In genomic region chr5:120447706-120448239, GRCh38 we compare ENCODE assay signal across 20 cellular contexts. TPM values are rescaled to one million over a fixed set of nuclear protein-coding genes. Genes with fewer than 3 reads are reported as not detected.
A peak's percentile ranks its signal among the peaks of the same experiment; 100 is the strongest.
DNase-seq lines count a peak whose midpoint lies in the region; ATAC-seq, FAIRE-seq and TF ChIP-seq lines count a peak whose summit lies in the region.
"Had no signal": no experiment of that assay in that cellular context is flagged by ENCODE, and none has a peak within 500 bp of the region (broad histone marks: within the 10 kb centered on the region; RNA-seq: fewer than 3 reads in every experiment).

No MANE protein-coding gene starts in this region.

- ATAC-seq in HCT116 (peak; percentile 62), foreskin keratinocyte (peak; percentile 67), psoas muscle (no peak)
- ATAC-seq: activated T-helper 17 cell treated with anti-CD3 and anti-CD28 coated beads, Interleukin-2, amount 50 U/mL, for 72 hours; gastrocnemius medialis; natural killer cell treated with Interleukin-12 subunit alpha and Interleukin-12 subunit beta and Interleukin-15 and Interleukin-18, amount 100 ng/mL, for 72 hours; Panc1 had no signal

- H3K4me3 ChIP-seq in ACC112 (ENCODE audit: low read depth, low read length) (no peak overlapping the region), HCT116 (replicated peaks in 1 of 2; ENCODE audit: low read depth in 1 of 2, low read length in 2 of 2) (no peak overlapping the region), SJSA1 (no peak overlapping the region), psoas muscle (no peak overlapping the region), OCI-LY7 (ENCODE audit: low read depth, low read length, poor library complexity, severe bottlenecking) (no peak overlapping the region)
- H3K4me3 ChIP-seq: gastrocnemius medialis, uterus had no signal

- no peak for FAIRE-seq in GM12892 (lab: Jason Lieb, UNC)
- FAIRE-seq: colon had no signal

- H3K36me3 ChIP-seq in ACC112 (ENCODE audit: insufficient read depth, low read length) (no peaks in the 10 kb centered on the region), HCT116 (ENCODE audit: control insufficient read depth in 1 of 2, insufficient read depth in 2 of 2, low read length in 2 of 2) (no peaks in the 10 kb centered on the region), SJSA1 (no peaks in the 10 kb centered on the region), psoas muscle (ENCODE audit: insufficient read depth in 1 of 2, low read depth in 1 of 2) (no peaks in the 10 kb centered on the region), OCI-LY7 (ENCODE audit: insufficient read depth, low read length) (no peaks in the 10 kb centered on the region)
- H3K36me3 ChIP-seq: gastrocnemius medialis, uterus had no signal

- H3K27me3 ChIP-seq in ACC112 (ENCODE audit: insufficient read depth, low read length) (no peaks in the 10 kb centered on the region), HCT116 (ENCODE audit: insufficient read depth, low read length) (no peaks in the 10 kb centered on the region), SJSA1 (replicated peaks) (no peaks in the 10 kb centered on the region), foreskin keratinocyte (no peaks in the 10 kb centered on the region), psoas muscle (ENCODE audit: insufficient read depth in 3 of 3, low read length in 2 of 3) (no peaks in the 10 kb centered on the region)
- H3K27me3 ChIP-seq: gastrocnemius medialis, uterus had no signal

- H3K79me2 ChIP-seq in ACC112 (ENCODE audit: control insufficient read depth, insufficient read depth, low read length, unreplicated experiment) (no peaks in the 10 kb centered on the region), HCT116 (ENCODE audit: insufficient read depth, low read length) (no peaks in the 10 kb centered on the region), OCI-LY7 (ENCODE audit: insufficient read depth, low read depth, low read length) (no peaks in the 10 kb centered on the region)

- TF ChIP-seq CTCF in HCT116 (IDR thresholded peaks at IDR 0.05 in 2 of 3, conservative IDR thresholded peaks at IDR 0.05 in 1 of 3; ENCODE audit: borderline replicate concordance in 1 of 3, insufficient read depth in 1 of 3, low read depth in 2 of 3, low read length in 2 of 3) (0 out of 6 replicates have a peak, but pooled peaks of 1 of the 3 experiments have one; percentile 1), foreskin keratinocyte (conservative IDR thresholded peaks at IDR 0.05) (peak; percentile 25), psoas muscle (IDR thresholded peaks at IDR 0.05) (no peak), OCI-LY7 (conservative IDR thresholded peaks at IDR 0.05; ENCODE audit: low read length) (no peak)

- no peaks in the 10 kb centered on the region for H3K9me3 ChIP-seq in HCT116 (ENCODE audit: control insufficient read depth in 1 of 2, insufficient read depth in 1 of 2, low read depth in 1 of 2, low read length in 2 of 2)
- H3K9me3 ChIP-seq in SJSA1 (replicated peaks) = no peaks in the 10 kb centered on the region
- H3K9me3 ChIP-seq in psoas muscle = no peaks in the 10 kb centered on the region
- no peaks in the 10 kb centered on the region for H3K9me3 ChIP-seq in OCI-LY7 (ENCODE audit: low read length)
- H3K9me3 ChIP-seq: gastrocnemius medialis, uterus had no signal

- intact Hi-C loops in HCT116 (cut with micrococcal nuclease) (no loop called here), psoas muscle (cut with DNase I) (no loop called here), OCI-LY7 (cut with micrococcal nuclease; ENCODE audit: unreplicated experiment) (no loop called here)

- WGBS in psoas muscle, 3 donors = 55 to 73% (median 58%) methylated on average over 1 of the region's 1 CpG

- no peak for TF ChIP-seq RAD21 in HCT116 (IDR thresholded peaks at IDR 0.05; ENCODE audit: low read depth)

- RAD21 ChIA-PET in HCT116 (lab: Charles Lee; ENCODE audit: low non-redundant PET in 1 of 2, low total read pairs in 2 of 2, uncharacterized antibody in 2 of 2, unreplicated experiment in 2 of 2) = no interaction called here

- peak overlapping the region; percentile 82; the same call in 1 of the 2 replicates for H3K27ac ChIP-seq in ACC112 (ENCODE audit: low read depth, low read length)
- H3K27ac ChIP-seq in HCT116 (ENCODE audit: low read depth, low read length) = no peak overlapping the region
- peak overlapping the region; percentile 62 for H3K27ac ChIP-seq in SJSA1
- no peak overlapping the region for H3K27ac ChIP-seq in foreskin keratinocyte
- H3K27ac ChIP-seq in psoas muscle = no peak overlapping the region
- no peak overlapping the region for H3K27ac ChIP-seq in OCI-LY7 (ENCODE audit: low read depth, low read length, poor library complexity, severe bottlenecking)
- H3K27ac ChIP-seq: gastrocnemius medialis had no signal

- H3K9ac ChIP-seq in HCT116 (ENCODE audit: low read length) = no peak overlapping the region

- H3K9me2 ChIP-seq in HCT116 (ENCODE audit: insufficient read depth) = no peaks in the 10 kb centered on the region
- no peaks in the 10 kb centered on the region for H3K9me2 ChIP-seq in OCI-LY7 (ENCODE audit: insufficient read depth, low read length)

- H4K20me1 ChIP-seq in HCT116 (ENCODE audit: insufficient read depth) (no peaks in the 10 kb centered on the region), OCI-LY7 (ENCODE audit: insufficient read depth, low read length) (no peaks in the 10 kb centered on the region)

- H3K4me2 ChIP-seq in HCT116 (ENCODE audit: low read length) (no peak overlapping the region), OCI-LY7 (ENCODE audit: low read length) (no peak overlapping the region)

- H2AFZ ChIP-seq in ACC112 (ENCODE audit: low read length, unreplicated experiment) (no peak overlapping the region), HCT116 (ENCODE audit: low read depth, low read length, poor library complexity, severe bottlenecking) (no peak overlapping the region), OCI-LY7 (ENCODE audit: low read length) (no peak overlapping the region)

- H3K4me1 ChIP-seq in ACC112 (ENCODE audit: control insufficient read depth, insufficient read depth, low read length, unreplicated experiment) (peaks cover 38% of the 10 kb centered on the region), HCT116 (ENCODE audit: control insufficient read depth in 1 of 2, insufficient read depth in 2 of 2, low read length in 2 of 2) (no peaks in the 10 kb centered on the region), SJSA1 (replicated peaks) (peaks cover 55% of the 10 kb centered on the region), foreskin keratinocyte (no peaks in the 10 kb centered on the region), psoas muscle (peaks cover 7% of the 10 kb centered on the region), OCI-LY7 (ENCODE audit: insufficient read depth, low read length, poor library complexity, severe bottlenecking) (no peaks in the 10 kb centered on the region)
- H3K4me1 ChIP-seq: uterus had no signal

- POLR2A ChIA-PET in HCT116 (lab: Charles Lee) = no interaction called here
- POLR2A ChIA-PET in OCI-LY7 (lab: Charles Lee) = no interaction called here

- DNase-seq in HCT116 (ENCODE audit: low read depth, low spot score) (no peak), SJSA1 (ENCODE audit: low read depth in 1 of 2, low spot score in 2 of 2) (peak in 1 of 2 experiments; percentile 55), foreskin keratinocyte (peak; percentile 42 to 68), hepatic stellate cell (ENCODE audit: low spot score) (no peak), psoas muscle (no peak), GM12892 (ENCODE audit: insufficient read length) (no peak), OCI-LY7 (ENCODE audit: low spot score) (no peak)
- DNase-seq: activated B cell treated with CpG ODN at 0.5 μM for 24 hours, amniotic stem cell, gastrocnemius medialis, NCI-H1048, NCI-H2107, uterus had no signal

- CTCF ChIA-PET in HCT116 (lab: Charles Lee) (no interaction called here), OCI-LY7 (lab: Charles Lee; ENCODE audit: unreplicated experiment) (no interaction called here)

- TF ChIP-seq POLR2A in HCT116 (IDR thresholded peaks at IDR 0.05; ENCODE audit: borderline replicate concordance, extremely low read depth, insufficient read depth, insufficient read length) (no peak), GM12892 (IDR thresholded peaks at IDR 0.05; ENCODE audit: low read depth, low read length) (no peak)

- BruUV-seq in HCT116 (replicated peaks; lab: Mats Ljungman, UMichigan) = no TSS peak
- BruUV-seq in OCI-LY7 (replicated peaks; lab: Mats Ljungman, UMichigan) = no TSS peak

TF ChIP-seq in HCT116, 20 proteins besides CTCF, POLR2A, EP300 and RAD21:
- no peak for TF ChIP-seq ATF3 (IDR thresholded peaks at IDR 0.05)
- TF ChIP-seq ZNF274 (IDR thresholded peaks at IDR 0.05; ENCODE audit: low read depth, low read length) = no peak
- no peak for TF ChIP-seq ELF1 (IDR thresholded peaks at IDR 0.05; ENCODE audit: borderline replicate concordance, low read depth)
- no peak for TF ChIP-seq MAX (IDR thresholded peaks at IDR 0.05)

RNA-seq across cellular contexts. Expression of gene PRR16, which starts 16.3 kb away (rescaled TPM):
- 0.42 TPM for total RNA-seq in HCT116 (2021; ENCODE audit: unreplicated experiment)
- polyA plus RNA-seq in HCT116 (2012) = 0.14 and 0.21 TPM in 2 replicates
- total RNA-seq in SJSA1 (2014; rRNA removed; shearing (Covaris generic)) = 10.3 and 16.0 TPM in 2 replicates
- total RNA-seq in foreskin keratinocyte = 0.07 TPM in 1 of 2 replicates, not detected in the other
- not detected in 2 replicates for polyA plus RNA-seq in foreskin keratinocyte
- 10 to 100 TPM in 1 of 4 donors, 1 to 10 TPM in 3; 1.8 to 12.1 (median 4.4) TPM for total RNA-seq in psoas muscle
- polyA plus RNA-seq in psoas muscle = 1 to 10 TPM; 1.3 to 3.3 (median 2.5) TPM
- polyA plus RNA-seq in GM12892 (2012; ENCODE audit: missing spikeins) = not detected
- not detected in 2 replicates for total RNA-seq in OCI-LY7 (2014; rRNA removed; shearing (Covaris generic))
- total RNA-seq in OCI-LY7 (2022) = not detected in 2 replicates
- total RNA-seq: activated CD8-positive, alpha-beta memory T cell treated with anti-CD3 and anti-CD28 coated beads for 36 hours; activated T-helper 17 cell treated with anti-CD3 and anti-CD28 coated beads, Interleukin-2, amount 50 U/mL, for 72 hours; natural killer cell treated with Interleukin-12 subunit alpha and Interleukin-12 subunit beta and Interleukin-15 and Interleukin-18, amount 100 ng/mL, for 72 hours; T-helper 1 cell treated with Interleukin-12 subunit alpha and Interleukin-12 subunit beta and Interleukin-4 antibody, amounts not matched to agents 30 ng/mL and 1 ng/mL, for 36 hours had no signal

Comparison
In these comparisons a context has a peak if more than half of its experiments do, and no peak if none do; other contexts are left out.
1. H3K27ac ChIP-seq: peak in ACC112 (single experiment) and SJSA1 (single experiment); none in HCT116 (single experiment), foreskin keratinocyte (single experiment), psoas muscle (single experiment) and OCI-LY7 (single experiment).
2. ATAC-seq: peak in HCT116 (single experiment) and foreskin keratinocyte (single experiment); none in psoas muscle (0 of 4).
3. DNase-seq: peak in foreskin keratinocyte (2 of 2); none in HCT116 (single experiment), hepatic stellate cell (single experiment), psoas muscle (0 of 2), GM12892 (single experiment) and OCI-LY7 (single experiment).